In genomic region chr10:80144302-80145131, GRCh38 we compare ENCODE assay signal across 1 cellular context.
TF ChIP-seq lines count a peak whose summit lies in the region.

No MANE protein-coding gene starts in this region.

TF ChIP-seq in GM23338, 12 proteins besides CTCF, POLR2A, EP300 and RAD21 (continued from another document):
- TF ChIP-seq, protein P1, sequence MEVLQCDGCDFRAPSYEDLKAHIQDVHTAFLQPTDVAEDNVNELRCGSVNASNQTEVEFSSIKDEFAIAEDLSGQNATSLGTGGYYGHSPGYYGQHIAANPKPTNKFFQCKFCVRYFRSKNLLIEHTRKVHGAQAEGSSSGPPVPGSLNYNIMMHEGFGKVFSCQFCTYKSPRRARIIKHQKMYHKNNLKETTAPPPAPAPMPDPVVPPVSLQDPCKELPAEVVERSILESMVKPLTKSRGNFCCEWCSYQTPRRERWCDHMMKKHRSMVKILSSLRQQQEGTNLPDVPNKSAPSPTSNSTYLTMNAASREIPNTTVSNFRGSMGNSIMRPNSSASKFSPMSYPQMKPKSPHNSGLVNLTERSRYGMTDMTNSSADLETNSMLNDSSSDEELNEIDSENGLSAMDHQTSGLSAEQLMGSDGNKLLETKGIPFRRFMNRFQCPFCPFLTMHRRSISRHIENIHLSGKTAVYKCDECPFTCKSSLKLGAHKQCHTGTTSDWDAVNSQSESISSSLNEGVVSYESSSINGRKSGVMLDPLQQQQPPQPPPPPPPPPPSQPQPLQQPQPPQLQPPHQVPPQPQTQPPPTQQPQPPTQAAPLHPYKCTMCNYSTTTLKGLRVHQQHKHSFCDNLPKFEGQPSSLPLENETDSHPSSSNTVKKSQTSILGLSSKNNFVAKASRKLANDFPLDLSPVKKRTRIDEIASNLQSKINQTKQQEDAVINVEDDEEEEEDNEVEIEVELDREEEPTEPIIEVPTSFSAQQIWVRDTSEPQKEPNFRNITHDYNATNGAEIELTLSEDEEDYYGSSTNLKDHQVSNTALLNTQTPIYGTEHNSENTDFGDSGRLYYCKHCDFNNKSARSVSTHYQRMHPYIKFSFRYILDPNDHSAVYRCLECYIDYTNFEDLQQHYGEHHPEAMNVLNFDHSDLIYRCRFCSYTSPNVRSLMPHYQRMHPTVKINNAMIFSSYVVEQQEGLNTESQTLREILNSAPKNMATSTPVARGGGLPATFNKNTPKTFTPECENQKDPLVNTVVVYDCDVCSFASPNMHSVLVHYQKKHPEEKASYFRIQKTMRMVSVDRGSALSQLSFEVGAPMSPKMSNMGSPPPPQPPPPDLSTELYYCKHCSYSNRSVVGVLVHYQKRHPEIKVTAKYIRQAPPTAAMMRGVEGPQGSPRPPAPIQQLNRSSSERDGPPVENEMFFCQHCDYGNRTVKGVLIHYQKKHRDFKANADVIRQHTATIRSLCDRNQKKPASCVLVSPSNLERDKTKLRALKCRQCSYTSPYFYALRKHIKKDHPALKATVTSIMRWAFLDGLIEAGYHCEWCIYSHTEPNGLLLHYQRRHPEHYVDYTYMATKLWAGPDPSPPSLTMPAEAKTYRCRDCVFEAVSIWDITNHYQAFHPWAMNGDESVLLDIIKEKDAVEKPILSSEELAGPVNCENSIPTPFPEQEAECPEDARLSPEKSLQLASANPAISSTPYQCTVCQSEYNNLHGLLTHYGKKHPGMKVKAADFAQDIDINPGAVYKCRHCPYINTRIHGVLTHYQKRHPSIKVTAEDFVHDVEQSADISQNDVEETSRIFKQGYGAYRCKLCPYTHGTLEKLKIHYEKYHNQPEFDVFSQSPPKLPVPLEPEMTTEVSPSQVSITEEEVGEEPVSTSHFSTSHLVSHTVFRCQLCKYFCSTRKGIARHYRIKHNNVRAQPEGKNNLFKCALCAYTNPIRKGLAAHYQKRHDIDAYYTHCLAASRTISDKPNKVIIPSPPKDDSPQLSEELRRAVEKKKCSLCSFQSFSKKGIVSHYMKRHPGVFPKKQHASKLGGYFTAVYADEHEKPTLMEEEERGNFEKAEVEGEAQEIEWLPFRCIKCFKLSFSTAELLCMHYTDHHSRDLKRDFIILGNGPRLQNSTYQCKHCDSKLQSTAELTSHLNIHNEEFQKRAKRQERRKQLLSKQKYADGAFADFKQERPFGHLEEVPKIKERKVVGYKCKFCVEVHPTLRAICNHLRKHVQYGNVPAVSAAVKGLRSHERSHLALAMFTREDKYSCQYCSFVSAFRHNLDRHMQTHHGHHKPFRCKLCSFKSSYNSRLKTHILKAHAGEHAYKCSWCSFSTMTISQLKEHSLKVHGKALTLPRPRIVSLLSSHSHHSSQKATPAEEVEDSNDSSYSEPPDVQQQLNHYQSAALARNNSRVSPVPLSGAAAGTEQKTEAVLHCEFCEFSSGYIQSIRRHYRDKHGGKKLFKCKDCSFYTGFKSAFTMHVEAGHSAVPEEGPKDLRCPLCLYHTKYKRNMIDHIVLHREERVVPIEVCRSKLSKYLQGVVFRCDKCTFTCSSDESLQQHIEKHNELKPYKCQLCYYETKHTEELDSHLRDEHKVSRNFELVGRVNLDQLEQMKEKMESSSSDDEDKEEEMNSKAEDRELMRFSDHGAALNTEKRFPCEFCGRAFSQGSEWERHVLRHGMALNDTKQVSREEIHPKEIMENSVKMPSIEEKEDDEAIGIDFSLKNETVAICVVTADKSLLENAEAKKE (CRISPR knock-in tag; IDR thresholded peaks at IDR 0.05): no peak
- TF ChIP-seq EZH2 (IDR thresholded peaks at IDR 0.05; ENCODE audit: low read depth, unreplicated experiment) (no peak), NANOG (IDR thresholded peaks at IDR 0.05; ENCODE audit: borderline replicate concordance) (no peak), ZNF114 (CRISPR knock-in tag; IDR thresholded peaks at IDR 0.05) (no peak)
